ENCODE assay signal across 8 cellular contexts in the genomic region with DNA sequence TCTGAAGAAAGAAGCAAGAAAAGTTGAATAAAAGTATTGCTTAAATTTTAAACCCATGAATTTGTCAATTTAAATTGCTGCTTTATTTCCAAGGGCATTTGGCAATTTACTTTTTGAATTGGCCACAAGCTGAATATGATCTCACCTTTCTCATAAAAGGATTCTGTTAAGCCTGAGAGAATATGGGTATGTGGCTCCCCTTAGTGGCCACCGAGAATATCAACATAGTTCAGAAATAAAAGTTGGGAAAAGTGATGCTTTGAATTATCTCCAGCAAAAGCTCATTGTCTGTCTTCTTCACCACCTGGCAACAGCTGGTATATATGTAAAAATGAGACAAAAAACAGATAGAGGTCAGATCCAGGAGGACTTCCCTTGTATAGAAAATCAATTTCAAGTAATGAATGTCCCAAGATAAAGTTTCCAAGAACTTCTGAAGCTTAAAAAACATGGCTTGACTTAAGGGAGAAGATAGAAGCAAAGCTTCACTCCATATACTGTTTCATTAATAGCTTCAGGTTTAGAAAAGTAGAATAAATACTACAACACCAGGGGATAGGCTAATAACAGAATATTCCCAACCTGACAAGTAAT.
A peak's percentile ranks its signal among the peaks of the same experiment; 100 is the strongest.
DNase-seq lines count a peak whose midpoint lies in the region; ATAC-seq and TF ChIP-seq lines count a peak whose summit lies in the region.

No MANE protein-coding gene starts in this region.

- no peaks in the 10 kb centered on the region for H3K9me3 Mint-ChIP-seq in CD8-positive, alpha-beta memory T cell
- no peaks in the 10 kb centered on the region for H3K9me3 Mint-ChIP-seq in activated T-cell treated with anti-CD3 and anti-CD28 coated beads, Interleukin-2, amount 50 U/mL, for 24 hours

- H3K36me3 ChIP-seq in RWPE2 (ENCODE audit: low read depth) = no peaks in the 10 kb centered on the region
- no peaks in the 10 kb centered on the region for H3K36me3 ChIP-seq in CD8-positive, alpha-beta memory T cell (ENCODE audit: insufficient read depth, low read length)

- POLR2A ChIA-PET in CD8-positive, alpha-beta memory T cell (lab: Charles Lee) = no interaction called here

- no peaks in the 10 kb centered on the region for H3K4me1 ChIP-seq in RWPE2 (ENCODE audit: insufficient read depth, poor library complexity, severe bottlenecking)
- H3K4me1 ChIP-seq in CD8-positive, alpha-beta memory T cell (ENCODE audit: insufficient read depth, low read length) = no peaks in the 10 kb centered on the region

- no peak overlapping the region for H3K27ac ChIP-seq in RWPE2 (ENCODE audit: poor library complexity, severe bottlenecking)
- no peak overlapping the region for H3K27ac ChIP-seq in CD8-positive, alpha-beta memory T cell (ENCODE audit: low read depth, low read length)

- no peak overlapping the region for H3K4me3 Mint-ChIP-seq in CD8-positive, alpha-beta memory T cell
- H3K4me3 Mint-ChIP-seq in activated T-cell treated with anti-CD3 and anti-CD28 coated beads, Interleukin-2, amount 50 U/mL, for 24 hours = no peak overlapping the region

- H3K27me3 Mint-ChIP-seq in CD8-positive, alpha-beta memory T cell = peaks cover 0 to 2% of the 10 kb centered on the region in 2 donors
- no peaks in the 10 kb centered on the region for H3K27me3 Mint-ChIP-seq in activated T-cell treated with anti-CD3 and anti-CD28 coated beads, Interleukin-2, amount 50 U/mL, for 24 hours

- H3K4me3 ChIP-seq in RWPE2 (ENCODE audit: severe bottlenecking) = no peak overlapping the region
- H3K4me3 ChIP-seq in CD8-positive, alpha-beta memory T cell (ENCODE audit: low read length) = no peak overlapping the region

- no peak overlapping the region for H3K27ac Mint-ChIP-seq in CD8-positive, alpha-beta memory T cell
- H3K27ac Mint-ChIP-seq in activated T-cell treated with anti-CD3 and anti-CD28 coated beads, Interleukin-2, amount 50 U/mL, for 24 hours = no peak overlapping the region

- ATAC-seq in GM18907 (IDR thresholded peaks at IDR 0.05; ENCODE audit: unreplicated experiment) (peak; percentile 75), HG03457 (IDR thresholded peaks at IDR 0.05; ENCODE audit: unreplicated experiment) (peak; percentile 79), RWPE2 (ENCODE audit: low read depth) (peak; percentile 75)

- H3K36me3 Mint-ChIP-seq in CD8-positive, alpha-beta memory T cell = no peaks in the 10 kb centered on the region
- H3K36me3 Mint-ChIP-seq in activated T-cell treated with anti-CD3 and anti-CD28 coated beads, Interleukin-2, amount 50 U/mL, for 24 hours (ENCODE audit: low read depth) = no peaks in the 10 kb centered on the region

- peaks cover 10% of the 10 kb centered on the region for H3K27me3 ChIP-seq in RWPE2 (ENCODE audit: insufficient read depth, poor library complexity, severe bottlenecking)
- no peaks in the 10 kb centered on the region for H3K27me3 ChIP-seq in CD8-positive, alpha-beta memory T cell (ENCODE audit: insufficient read depth, low read length, poor library complexity, severe bottlenecking)

- H3K9me3 ChIP-seq in RWPE2 (ENCODE audit: severe bottlenecking) = no peaks in the 10 kb centered on the region
- no peaks in the 10 kb centered on the region for H3K9me3 ChIP-seq in CD8-positive, alpha-beta memory T cell (ENCODE audit: low read length)

- peak; percentile 84 for TF ChIP-seq CTCF in RWPE2 (IDR thresholded peaks at IDR 0.05; ENCODE audit: poor library complexity, severe bottlenecking)

- no peaks in the 10 kb centered on the region for H3K4me1 Mint-ChIP-seq in CD8-positive, alpha-beta memory T cell
- H3K4me1 Mint-ChIP-seq in activated T-cell treated with anti-CD3 and anti-CD28 coated beads, Interleukin-2, amount 50 U/mL, for 24 hours (ENCODE audit: low read depth) = no peaks in the 10 kb centered on the region

- DNase-seq in D341Med (ENCODE audit: low spot score) (peak; percentile 41), RWPE2 (ENCODE audit: low spot score) (no peak), fibroblast of gingiva (ENCODE audit: low read depth) (peak; percentile 15), renal cortical epithelial cell (ENCODE audit: low read depth) (peak; percentile 38)
- no peak for DNase-seq in CD8-positive, alpha-beta memory T cell
- DNase-seq in activated T-cell treated with anti-CD3 and anti-CD28 coated beads, Interleukin-2, amount 50 U/mL, for 24 hours = no peak

- CTCF ChIA-PET in CD8-positive, alpha-beta memory T cell (lab: Charles Lee) = no interaction called here

Comparison
In these comparisons a context has a peak if more than half of its experiments do, and no peak if none do; other contexts are left out.
1. DNase-seq: peak in D341Med (single experiment), fibroblast of gingiva (single experiment) and renal cortical epithelial cell (single experiment); none in RWPE2 (single experiment), CD8-positive, alpha-beta memory T cell (0 of 5) and activated T-cell treated with anti-CD3 and anti-CD28 coated beads, Interleukin-2, amount 50 U/mL, for 24 hours (single experiment).
2. Peak in every context shown above with its lines, with median percentiles within 50 percentile points of each other: ATAC-seq.